8 cellular contexts compared by ENCODE assay signal in genomic region chr1:32650157-32650751, GRCh38. TPM values are rescaled to one million over a fixed set of nuclear protein-coding genes. Genes with fewer than 3 reads are reported as not detected.
A peak's percentile ranks its signal among the peaks of the same experiment; 100 is the strongest.
DNase-seq lines count a peak whose midpoint lies in the region; ATAC-seq and TF ChIP-seq lines count a peak whose summit lies in the region.

ZBTB8OS (minus strand) TSS chr1:32650550; CDS start chr1:32650529, 21 bp downstream.

- no peak for TF ChIP-seq CTCF in GM12875 (IDR thresholded peaks at IDR 0.05; ENCODE audit: borderline replicate concordance, insufficient read depth, low read depth, low read length)
- TF ChIP-seq CTCF in left ventricle myocardium inferior (IDR thresholded peaks at IDR 0.05; ENCODE audit: borderline replicate concordance) = no peak
- no peak for TF ChIP-seq CTCF in progenitor cell of endocrine pancreas (IDR thresholded peaks at IDR 0.05; ENCODE audit: unreplicated experiment)

- H3K4me3 ChIP-seq in GM12875 (ENCODE audit: low read depth, low read length) (peak within 1 kb of the TSS; percentile 80), left ventricle myocardium inferior (peak within 1 kb of the TSS; percentile 80)

- H3K4me3 Mint-ChIP-seq in progenitor cell of endocrine pancreas (ENCODE audit: low read depth) = peak within 1 kb of the TSS; percentile 90

- H3K36me3 ChIP-seq in left ventricle myocardium inferior = peaks cover 32% of the 10 kb centered on the region

- peak; percentile 64 for ATAC-seq in HG02798 (IDR thresholded peaks at IDR 0.05; ENCODE audit: poor library complexity, unreplicated experiment)

- H3K9me3 Mint-ChIP-seq in progenitor cell of endocrine pancreas (ENCODE audit: low read depth) = no peaks in the 10 kb centered on the region

- DNase-seq in NCI-H146 treated with DMSO at 0.1 percent for 48 hours (lab: John Stamatoyannopoulos, UW; ENCODE audit: unreplicated experiment) (peak; percentile 82), amygdala (lab: John Stamatoyannopoulos, UW) (peak; percentile 19 to 94 (median 82)), left ventricle myocardium inferior (peak; percentile 90), progenitor cell of endocrine pancreas (ENCODE audit: low spot score, unreplicated experiment) (peak; percentile 55), ureter (ENCODE audit: low spot score) (peak; percentile 92)

- H3K4me1 Mint-ChIP-seq in progenitor cell of endocrine pancreas (ENCODE audit: low read depth) = peaks cover 29% of the 10 kb centered on the region

- no peaks in the 10 kb centered on the region for H3K27me3 Mint-ChIP-seq in progenitor cell of endocrine pancreas

- no peaks in the 10 kb centered on the region for H3K27me3 ChIP-seq in left ventricle myocardium inferior (ENCODE audit: low read depth)

- peaks cover 10% of the 10 kb centered on the region for H3K36me3 Mint-ChIP-seq in progenitor cell of endocrine pancreas (ENCODE audit: insufficient read depth)

- intact Hi-C loops in T-helper 1 cell treated with Interleukin-12 subunit alpha and Interleukin-12 subunit beta and Interleukin-4 antibody, amounts not matched to agents 30 ng/mL and 1 ng/mL, for 36 hours (cut with micrococcal nuclease) = loop anchor here (1.0 to 10.0 kb wide), 16 partner anchors 23 to 1353 kb away; partner anchors contain the start of genes AK2, AZIN2, BSDC1 and CCDC28B
- intact Hi-C loops in left ventricle myocardium inferior (cut with micrococcal nuclease) = no loop called here

- H3K27ac Mint-ChIP-seq in progenitor cell of endocrine pancreas = peak within 1 kb of the TSS; percentile 99

- peak within 1 kb of the TSS; percentile 100 for H3K27ac ChIP-seq in left ventricle myocardium inferior (replicated peaks)

- H3K4me1 ChIP-seq in left ventricle myocardium inferior = peaks cover 80% of the 10 kb centered on the region

- no peaks in the 10 kb centered on the region for H3K9me3 ChIP-seq in left ventricle myocardium inferior (replicated peaks)

RNA-seq across cellular contexts. Expression of gene ZBTB8OS, which starts in this region (rescaled TPM):
- total RNA-seq in T-helper 1 cell treated with Interleukin-12 subunit alpha and Interleukin-12 subunit beta and Interleukin-4 antibody, amounts not matched to agents 30 ng/mL and 1 ng/mL, for 36 hours = 48.8 and 64.5 TPM in 2 replicates
- total RNA-seq in left ventricle myocardium inferior (32.4 TPM), progenitor cell of endocrine pancreas (49.4 and 50.1 TPM in 2 replicates), ureter (48.8 TPM)

Comparison
In these comparisons a context has a peak if more than half of its experiments do, and no peak if none do; other contexts are left out.
1. Peak in every context shown above with its lines: DNase-seq, ATAC-seq, H3K4me3 ChIP-seq and H3K27ac ChIP-seq.